In the genomic region with DNA sequence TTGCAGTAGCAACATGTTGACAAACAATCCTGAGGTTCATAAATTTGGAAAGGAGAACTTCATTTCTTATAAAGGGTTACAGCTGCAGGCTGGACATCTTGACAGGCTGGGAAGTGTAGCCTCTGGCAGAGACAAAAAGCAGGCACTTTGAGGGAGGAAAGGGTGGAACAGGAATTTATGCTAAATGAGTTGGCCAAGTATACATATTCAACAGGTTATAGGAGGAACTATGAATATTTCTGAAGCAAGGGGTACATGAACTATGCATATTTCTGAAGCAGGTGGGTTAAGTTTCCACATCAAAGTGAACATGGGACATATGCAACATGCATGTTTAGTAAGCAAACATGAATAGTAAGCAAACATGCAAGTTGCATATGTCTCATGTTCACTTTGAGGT, we compare ENCODE assay signal across 1 cellular context.
TF ChIP-seq lines count a peak whose summit lies in the region.

No MANE protein-coding gene starts in this region.

TF ChIP-seq in IMR-90, 13 proteins besides CTCF, POLR2A, EP300 and RAD21:
- TF ChIP-seq, protein P1, sequence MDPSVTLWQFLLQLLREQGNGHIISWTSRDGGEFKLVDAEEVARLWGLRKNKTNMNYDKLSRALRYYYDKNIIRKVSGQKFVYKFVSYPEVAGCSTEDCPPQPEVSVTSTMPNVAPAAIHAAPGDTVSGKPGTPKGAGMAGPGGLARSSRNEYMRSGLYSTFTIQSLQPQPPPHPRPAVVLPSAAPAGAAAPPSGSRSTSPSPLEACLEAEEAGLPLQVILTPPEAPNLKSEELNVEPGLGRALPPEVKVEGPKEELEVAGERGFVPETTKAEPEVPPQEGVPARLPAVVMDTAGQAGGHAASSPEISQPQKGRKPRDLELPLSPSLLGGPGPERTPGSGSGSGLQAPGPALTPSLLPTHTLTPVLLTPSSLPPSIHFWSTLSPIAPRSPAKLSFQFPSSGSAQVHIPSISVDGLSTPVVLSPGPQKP (IDR thresholded peaks at IDR 0.05; ENCODE audit: borderline replicate concordance, low read depth, low read length): no peak
- TF ChIP-seq BHLHE40 (IDR thresholded peaks at IDR 0.05; ENCODE audit: low read depth, low read length) (no peak), MAZ (IDR thresholded peaks at IDR 0.05; ENCODE audit: borderline replicate concordance, low read depth, low read length) (no peak), CEBPB (IDR thresholded peaks at IDR 0.05; ENCODE audit: low read depth, low read length) (no peak), MXI1 (IDR thresholded peaks at IDR 0.05; ENCODE audit: borderline replicate concordance, low read depth, low read length) (no peak), CHD1 (IDR thresholded peaks at IDR 0.05; ENCODE audit: low read depth, low read length) (no peak), MAFK (IDR thresholded peaks at IDR 0.05; ENCODE audit: low read depth, low read length) (no peak)
